In genomic region chr2:219509780-219510511, GRCh38 we compare ENCODE assay signal across 8 cellular contexts. TPM values are rescaled to one million over a fixed set of nuclear protein-coding genes. Genes with fewer than 3 reads are reported as not detected.
DNase-seq lines count a peak whose midpoint lies in the region; ATAC-seq and TF ChIP-seq lines count a peak whose summit lies in the region.

No MANE protein-coding gene starts in this region.

- H3K36me3 ChIP-seq in colonic mucosa, result no peaks in the 10 kb centered on the region

- peak; percentile 57 for ATAC-seq in WTC11
- peak; percentile 81 for ATAC-seq in left colon

- no peak overlapping the region for H3K27ac Mint-ChIP-seq in WTC11

- peaks cover 41% of the 10 kb centered on the region for H3K27me3 Mint-ChIP-seq in WTC11 (ENCODE audit: low read depth)

- CTCF ChIA-PET in WTC11 (lab: Charles Lee), result interaction anchor here (0.6 to 41.3 kb wide), 37 partner anchors 10 to 333 kb away, joined by 3 to 2316 read pairs (median 6); partner anchors contain the start of genes CHPF, CNPPD1, DES and DNPEP

- no peak overlapping the region for H3K4me3 ChIP-seq in colonic mucosa

- peak overlapping the region; percentile 72 for H3K4me3 Mint-ChIP-seq in WTC11

- H3K9me3 ChIP-seq in colonic mucosa, result no peaks in the 10 kb centered on the region

- H3K27me3 ChIP-seq in colonic mucosa, result peaks cover 44% of the 10 kb centered on the region

- H3K27ac ChIP-seq in colonic mucosa, result no peak overlapping the region

- TF ChIP-seq CTCF in WTC11 (IDR thresholded peaks at IDR 0.05) (peak; percentile 31), colonic mucosa (IDR thresholded peaks at IDR 0.05) (peak; percentile 43)

- no peaks in the 10 kb centered on the region; the same call in 1 of the 2 replicates for H3K36me3 Mint-ChIP-seq in WTC11

- POLR2A ChIA-PET in WTC11 (lab: Charles Lee), result interaction anchor here (0.6 to 1.9 kb wide), 11 partner anchors 10 to 49 kb away, joined by 3 to 13 read pairs (median 3); partner anchors contain the start of gene GMPPA

- no peaks in the 10 kb centered on the region for H3K4me1 ChIP-seq in colonic mucosa

- intact Hi-C loops in colonic mucosa (cut with DNase I), result no loop called here
- intact Hi-C loops in left colon (cut with DNase I, micrococcal nuclease), result no loop called here

- peak; percentile 59 for DNase-seq in ELR (ENCODE audit: low read depth)
- peak; percentile 49 for DNase-seq in HCEC 1CT
- peak; percentile 92 for DNase-seq in NCI-H1694 (lab: John Stamatoyannopoulos, UW)
- DNase-seq in WTC11 (ENCODE audit: low spot score), result peak; percentile 82
- DNase-seq in colonic mucosa, result peak; percentile 67
- peak; percentile 50 to 66 for DNase-seq in left colon
- DNase-seq in stimulated activated CD4-positive, alpha-beta T cell treated with anti-CD3 and anti-CD28 coated beads, TNF-alpha, amount 100 ng/mL, for 48 hours (ENCODE audit: low read depth in 3 of 3), result peak; percentile 12 to 50 (median 16)
- DNase-seq in cortex of kidney (lab: John Stamatoyannopoulos, UW), result no peak

- H3K9ac ChIP-seq in colonic mucosa (ENCODE audit: low read depth in 2 of 2, low read length in 2 of 2), result no peak overlapping the region

- peaks cover 70% of the 10 kb centered on the region for H3K4me1 Mint-ChIP-seq in WTC11

- H3K9me3 Mint-ChIP-seq in WTC11, result no peaks in the 10 kb centered on the region

TF ChIP-seq in WTC11, 78 proteins besides CTCF, POLR2A, EP300 and RAD21:
- peak; percentile 40; the same call in 1 of the 2 replicates for TF ChIP-seq ZNF281 (CRISPR knock-in tag; IDR thresholded peaks at IDR 0.05)
- TF ChIP-seq NR2C2 (CRISPR knock-in tag; IDR thresholded peaks at IDR 0.05), result no peak
TF ChIP-seq in WTC11: peak in this region for 1.

RNA-seq across cellular contexts. Expression of gene ASIC4, which starts 4.3 kb away (rescaled TPM):
- total RNA-seq in WTC11 (2021), result 0.79 to 1.0 TPM (median 0.80 TPM) in 3 replicates
- under 1 TPM in 1 of 2 donors, not detected in 1; 0.12 TPM for total RNA-seq in colonic mucosa
- total RNA-seq in left colon, result not detected

RNA-seq across cellular contexts. Expression of gene GMPPA, which starts 11.3 kb away (rescaled TPM):
- total RNA-seq in WTC11 (2021), result 44.2 to 51.9 TPM (median 49.5 TPM) in 3 replicates
- total RNA-seq in colonic mucosa, result 10 to 100 TPM; 49.7 to 86.1 TPM
- 10 to 100 TPM; 44.8 to 56.1 TPM for total RNA-seq in left colon

RNA-seq across cellular contexts. Expression of gene CHPF, which starts 33.7 kb away (rescaled TPM):
- 84.3 to 97.0 TPM (median 84.8 TPM) in 3 replicates for total RNA-seq in WTC11 (2021)
- total RNA-seq in colonic mucosa, result 10 to 100 TPM; 43.1 to 43.5 TPM
- 10 to 100 TPM; 27.8 to 37.2 TPM for total RNA-seq in left colon

RNA-seq across cellular contexts. Expression of gene TMEM198, which starts 33.9 kb away (rescaled TPM):
- total RNA-seq in WTC11 (2021), result 7.1 to 8.1 TPM (median 7.3 TPM) in 3 replicates
- 1 to 10 TPM; 1.7 to 2.9 TPM for total RNA-seq in colonic mucosa
- 1 to 10 TPM; 1.4 to 1.6 TPM for total RNA-seq in left colon
